9 cellular contexts compared by ENCODE assay signal in genomic region chr2:172710584-172711024, GRCh38. TPM values are rescaled to one million over a fixed set of nuclear protein-coding genes. Genes with fewer than 3 reads are reported as not detected.
A peak's percentile ranks its signal among the peaks of the same experiment; 100 is the strongest.
DNase-seq lines count a peak whose midpoint lies in the region; ATAC-seq and TF ChIP-seq lines count a peak whose summit lies in the region.
"Had no signal": no experiment of that assay in that cellular context is flagged by ENCODE, and none has a peak within 500 bp of the region (broad histone marks: within the 10 kb centered on the region; RNA-seq: fewer than 3 reads in every experiment).

No MANE protein-coding gene starts in this region.

- no peaks in the 10 kb centered on the region for H3K36me3 ChIP-seq in MG63
- H3K36me3 ChIP-seq in breast epithelium = no peaks in the 10 kb centered on the region
- H3K36me3 ChIP-seq in thoracic aorta = no peaks in the 10 kb centered on the region

- intact Hi-C loops in breast epithelium (cut with DNase I; ENCODE audit: low total_unique reads) (no loop called here), left colon (cut with DNase I, micrococcal nuclease) (loop anchor here in 1 of 2 donors (2.0 kb wide), 1 partner anchor 116 kb away; no protein-coding TSS in a partner anchor)

- H3K4me1 ChIP-seq in breast epithelium = no peaks in the 10 kb centered on the region
- peaks cover 3 to 8% of the 10 kb centered on the region in 2 donors for H3K4me1 ChIP-seq in thoracic aorta (ENCODE audit: control insufficient read depth in 1 of 2, low read depth in 2 of 2)

- H3K9me3 ChIP-seq in MG63 = no peaks in the 10 kb centered on the region
- H3K9me3 ChIP-seq in breast epithelium = no peaks in the 10 kb centered on the region
- no peaks in the 10 kb centered on the region for H3K9me3 ChIP-seq in thoracic aorta

- H3K27me3 ChIP-seq in MG63 (no peaks in the 10 kb centered on the region; the same call in 1 of the 2 replicates), breast epithelium (no peaks in the 10 kb centered on the region), thoracic aorta (replicated peaks; ENCODE audit: insufficient read depth) (no peaks in the 10 kb centered on the region)

- no peak overlapping the region for H3K4me3 ChIP-seq in MG63
- no peak overlapping the region for H3K4me3 ChIP-seq in breast epithelium
- H3K4me3 ChIP-seq in thoracic aorta = no peak overlapping the region

- TF ChIP-seq CTCF in breast epithelium (IDR thresholded peaks at IDR 0.05) = peak in 2 of 3 donors; percentile 49 to 66
- TF ChIP-seq CTCF in thoracic aorta (IDR thresholded peaks at IDR 0.05) = peak; percentile 45

- DNase-seq in NOMO-1 treated with DMSO at 0.1 percent for 48 hours (lab: John Stamatoyannopoulos, UW; ENCODE audit: unreplicated experiment) (peak; percentile 53), NOMO-1 treated with dmso at 0.1 percent for 144 hours (lab: John Stamatoyannopoulos, UW; ENCODE audit: unreplicated experiment) (no peak), MG63 (peak; percentile 34), SHP77 treated with DMSO at 0.1 percent for 48 hours (lab: John Stamatoyannopoulos, UW) (peak; percentile 26), breast epithelium (ENCODE audit: low spot score in 2 of 2) (no peak), left colon (peak in 1 of 2 donors; percentile 48), thoracic aorta (ENCODE audit: low spot score) (no peak)

- TF ChIP-seq POLR2A in breast epithelium (IDR thresholded peaks at IDR 0.05) = no peak

- ATAC-seq in left colon (peak; percentile 87), thoracic aorta (ENCODE audit: insufficient number of reproducible peaks, low FRiP score, low read depth) (peak; percentile 88), GM19035 (IDR thresholded peaks at IDR 0.05; ENCODE audit: unreplicated experiment) (no peak)

- H3K27ac ChIP-seq in breast epithelium (no peak overlapping the region), thoracic aorta (no peak overlapping the region)

RNA-seq across cellular contexts. Expression of gene RAPGEF4, which starts 25.0 kb away (rescaled TPM):
- not detected in 2 replicates for total RNA-seq in MG63 (2014; rRNA removed; shearing (Covaris generic); ENCODE audit: low replicate concordance)
- total RNA-seq in breast epithelium (10 to 100 TPM in 2 of 3 donors, 1 to 10 TPM in 1; 7.7 to 12.8 (median 11.6) TPM), left colon (1 to 10 TPM; 1.2 to 2.3 TPM), thoracic aorta (10 to 100 TPM in 1 of 2 donors, 1 to 10 TPM in 1; 9.9 to 18.4 TPM)
- total RNA-seq: CD8-positive, alpha-beta memory T cell had no signal

Comparison
In these comparisons a context has a peak if more than half of its experiments do, and no peak if none do; other contexts are left out.
1. DNase-seq: peak in NOMO-1 treated with DMSO at 0.1 percent for 48 hours (single experiment), MG63 (single experiment) and SHP77 treated with DMSO at 0.1 percent for 48 hours (single experiment); none in NOMO-1 treated with dmso at 0.1 percent for 144 hours (single experiment), breast epithelium (0 of 2) and thoracic aorta (single experiment).